In the genomic region with DNA sequence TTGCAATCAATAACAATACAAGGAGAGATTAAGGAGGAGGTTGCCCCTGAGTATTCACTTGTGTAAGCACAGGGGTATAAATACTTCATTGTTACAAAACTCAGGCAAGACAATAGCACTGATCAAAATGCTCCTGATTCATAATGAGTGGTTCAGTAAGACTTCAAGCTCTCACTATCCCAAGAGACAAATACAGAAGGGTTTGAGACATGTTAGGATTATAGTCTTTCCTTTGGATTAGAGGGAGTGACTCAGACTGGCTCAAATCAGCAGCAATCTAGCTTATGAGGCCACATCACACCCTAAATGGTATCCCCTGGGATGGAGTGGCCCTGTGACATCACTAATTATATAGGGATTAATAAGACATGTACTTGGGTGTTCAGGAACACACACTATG, we compare ENCODE assay signal across 28 cellular contexts.
DNase-seq lines count a peak whose midpoint lies in the region; ATAC-seq, FAIRE-seq and TF ChIP-seq lines count a peak whose summit lies in the region.
"Had no signal": no experiment of that assay in that cellular context is flagged by ENCODE, and none has a peak within 500 bp of the region (broad histone marks: within the 10 kb centered on the region; RNA-seq: fewer than 3 reads in every experiment).

No MANE protein-coding gene starts in this region.

- H3K9me3 Mint-ChIP-seq in Calu3 (ENCODE audit: low read depth, unreplicated experiment): no peaks in the 10 kb centered on the region
- H3K9me3 Mint-ChIP-seq: activated CD4-positive, alpha-beta T cell treated with anti-CD3 and anti-CD28 coated beads, Interleukin-2, amount 10 ng/mL, durations not matched to agents 24 days and 14 days; activated T-cell treated with anti-CD3 and anti-CD28 coated beads, Interleukin-2, amount 50 U/mL, for 24 hours; brain; CD4-positive, alpha-beta T cell; stimulated activated naive B cell treated with anti-CD40 and anti-IgM and Interleukin-4, amounts not matched to agents 10 μg/mL and 1 μg/mL and 100 μg/mL, for 72 hours had no signal

- BruUV-seq in A673 (replicated peaks; lab: Mats Ljungman, UMichigan) (no TSS peak), IMR-90 (replicated peaks; lab: Mats Ljungman, UMichigan) (no TSS peak), Calu3 (replicated peaks; lab: Mats Ljungman, UMichigan) (no TSS peak)

- H3K9me1 ChIP-seq in IMR-90 (ENCODE audit: insufficient read depth, low read length): no peaks in the 10 kb centered on the region

- H3K4ac ChIP-seq in IMR-90 (ENCODE audit: low read depth, low read length): no peak overlapping the region

- no peak overlapping the region for H3K18ac ChIP-seq in IMR-90 (ENCODE audit: low read depth, low read length)

- no peak overlapping the region for H2AK9ac ChIP-seq in IMR-90 (replicated peaks; ENCODE audit: low read depth, low read length, poor library complexity)

- DNase-seq in A673 (ENCODE audit: low spot score) (peak; percentile 45), IMR-90 (peak; percentile 8), bronchial epithelial cell (ENCODE audit: low read depth) (peak; percentile 20), foreskin keratinocyte (peak; percentile 9 to 38), Calu3 (no peak)
- no peak for DNase-seq in activated effector memory CD4-positive, alpha-beta T cell treated with anti-CD3 and anti-CD28 coated beads, Interleukin-2, amount 50 U/mL, for 16 hours
- DNase-seq: activated CD4-positive, alpha-beta T cell treated with anti-CD3 and anti-CD28 coated beads, Interleukin-2, amount 10 ng/mL, durations not matched to agents 24 days and 14 days; activated gamma-delta T cell treated with Interleukin-2 at 50 U/mL for 16 hours; activated T-cell treated with anti-CD3 and anti-CD28 coated beads, Interleukin-2, amount 50 U/mL, for 24 hours; AML-193; CD4-positive, alpha-beta T cell; gastrocnemius medialis; GDM1; KG1; NCI-H146; pancreas; right lobe of liver; SHP77; stimulated activated CD4-positive, alpha-beta T cell treated with anti-CD3 and anti-CD28 coated beads, Interleukin-4, amount 100 ng/mL, for 4 hours; stimulated activated naive B cell treated with anti-CD40 and anti-IgM and Interleukin-4, amounts not matched to agents 10 μg/mL and 1 μg/mL and 100 μg/mL, for 72 hours; testis; uterus had no signal

- in situ Hi-C loops in IMR-90 (cut with MboI; ENCODE audit: low sequenced_read_pairs): no loop called here

- H4K8ac ChIP-seq in IMR-90 (ENCODE audit: low read depth in 2 of 2, low read length in 2 of 2): no peak overlapping the region

- no peaks in the 10 kb centered on the region for H3K36me3 ChIP-seq in A673 (ENCODE audit: insufficient read depth, low read length, poor library complexity, severe bottlenecking)
- no peaks in the 10 kb centered on the region for H3K36me3 ChIP-seq in IMR-90 (ENCODE audit: control insufficient read depth, insufficient read depth, low read length)
- H3K36me3 ChIP-seq in bronchial epithelial cell (ENCODE audit: control insufficient read depth, insufficient read depth, low read length): no peaks in the 10 kb centered on the region
- H3K36me3 ChIP-seq: gastrocnemius medialis, HAP-1, pancreas, right lobe of liver, uterus had no signal

- H3K4me3 Mint-ChIP-seq in Calu3 (ENCODE audit: low read depth, unreplicated experiment): no peak overlapping the region
- H3K4me3 Mint-ChIP-seq: activated CD4-positive, alpha-beta T cell treated with anti-CD3 and anti-CD28 coated beads, Interleukin-2, amount 10 ng/mL, durations not matched to agents 24 days and 14 days; activated T-cell treated with anti-CD3 and anti-CD28 coated beads, Interleukin-2, amount 50 U/mL, for 24 hours; brain; CD4-positive, alpha-beta T cell; stimulated activated naive B cell treated with anti-CD40 and anti-IgM and Interleukin-4, amounts not matched to agents 10 μg/mL and 1 μg/mL and 100 μg/mL, for 72 hours had no signal

- H4K5ac ChIP-seq in IMR-90 (ENCODE audit: low read depth, low read length): no peak overlapping the region

- H2AK5ac ChIP-seq in IMR-90 (ENCODE audit: low read depth, low read length): no peak overlapping the region

- H3K14ac ChIP-seq in IMR-90 (replicated peaks; ENCODE audit: low read depth, low read length): no peak overlapping the region; the same call in 1 of the 2 replicates

- no peak overlapping the region for H2BK120ac ChIP-seq in IMR-90 (ENCODE audit: low read depth, low read length)

- intact Hi-C loops in A673 (cut with micrococcal nuclease; ENCODE audit: unreplicated experiment): no loop called here
- intact Hi-C loops in IMR-90 (cut with micrococcal nuclease): no loop called here
- intact Hi-C loops in Calu3 (cut with micrococcal nuclease; ENCODE audit: unreplicated experiment): no loop called here

- TF ChIP-seq CTCF in A673 (conservative IDR thresholded peaks at IDR 0.05; ENCODE audit: low read depth, low read length) (no peak), IMR-90 (conservative IDR thresholded peaks at IDR 0.05; ENCODE audit: low read depth, low read length) (no peak), bronchial epithelial cell (IDR thresholded peaks at IDR 0.05; ENCODE audit: insufficient read depth, low read length, severe bottlenecking) (no peak), foreskin keratinocyte (conservative IDR thresholded peaks at IDR 0.05) (no peak), Calu3 (IDR thresholded peaks at IDR 0.05; ENCODE audit: unreplicated experiment) (no peak)

- no peak overlapping the region for H3K4me3 ChIP-seq in A673 (ENCODE audit: low read depth, low read length, poor library complexity, severe bottlenecking)
- no peak overlapping the region for H3K4me3 ChIP-seq in IMR-90 (ENCODE audit: insufficient read depth, low read depth, low read length)
- no peak overlapping the region for H3K4me3 ChIP-seq in bronchial epithelial cell (ENCODE audit: low read depth, low read length)
- H3K4me3 ChIP-seq: gastrocnemius medialis, HAP-1, pancreas, right lobe of liver, testis, uterus had no signal

- no peaks in the 10 kb centered on the region for H3K36me3 Mint-ChIP-seq in Calu3 (ENCODE audit: insufficient read depth, unreplicated experiment)
- H3K36me3 Mint-ChIP-seq: brain; stimulated activated naive B cell treated with anti-CD40 and anti-IgM and Interleukin-4, amounts not matched to agents 10 μg/mL and 1 μg/mL and 100 μg/mL, for 72 hours had no signal

- no peak overlapping the region for H3K27ac Mint-ChIP-seq in Calu3 (ENCODE audit: unreplicated experiment)
- H3K27ac Mint-ChIP-seq: activated CD4-positive, alpha-beta T cell treated with anti-CD3 and anti-CD28 coated beads, Interleukin-2, amount 10 ng/mL, durations not matched to agents 24 days and 14 days; activated T-cell treated with anti-CD3 and anti-CD28 coated beads, Interleukin-2, amount 50 U/mL, for 24 hours; brain; CD4-positive, alpha-beta T cell; stimulated activated naive B cell treated with anti-CD40 and anti-IgM and Interleukin-4, amounts not matched to agents 10 μg/mL and 1 μg/mL and 100 μg/mL, for 72 hours had no signal

- no peaks in the 10 kb centered on the region for H3K4me1 ChIP-seq in A673 (ENCODE audit: insufficient read depth, low read length, poor library complexity, severe bottlenecking)
- no peaks in the 10 kb centered on the region for H3K4me1 ChIP-seq in IMR-90 (ENCODE audit: control insufficient read depth, insufficient read depth, low read length)
- no peaks in the 10 kb centered on the region for H3K4me1 ChIP-seq in foreskin keratinocyte
- H3K4me1 ChIP-seq: gastrocnemius medialis, HAP-1, pancreas, right lobe of liver, testis, uterus had no signal

- H2AFZ ChIP-seq in IMR-90 (replicated peaks; ENCODE audit: low read length, poor library complexity): no peak overlapping the region

- no peak for ATAC-seq in IMR-90 (ENCODE audit: low read depth)
- ATAC-seq in foreskin keratinocyte: peak; percentile 46
- no peak for ATAC-seq in GM19328 (IDR thresholded peaks at IDR 0.05; ENCODE audit: unreplicated experiment)
- no peak for ATAC-seq in HG02798 (IDR thresholded peaks at IDR 0.05; ENCODE audit: poor library complexity, unreplicated experiment)
- ATAC-seq: gastrocnemius medialis; pancreas; right lobe of liver; stimulated activated naive B cell treated with anti-CD40 and anti-IgM and Interleukin-4, amounts not matched to agents 10 μg/mL and 1 μg/mL and 100 μg/mL, for 72 hours had no signal

- H3K56ac ChIP-seq in IMR-90 (ENCODE audit: extremely low read depth, insufficient read depth, low read length): no peak overlapping the region

- H3K27me3 ChIP-seq in A673 (replicated peaks; ENCODE audit: insufficient read depth, low read depth, low read length, poor library complexity) (no peaks in the 10 kb centered on the region), IMR-90 (ENCODE audit: control insufficient read depth, insufficient read depth, low read length) (no peaks in the 10 kb centered on the region), bronchial epithelial cell (ENCODE audit: control insufficient read depth, insufficient read depth, low read length) (no peaks in the 10 kb centered on the region), foreskin keratinocyte (no peaks in the 10 kb centered on the region)
- H3K27me3 ChIP-seq: gastrocnemius medialis, pancreas, right lobe of liver, testis, uterus had no signal

- H4K20me1 ChIP-seq in IMR-90 (ENCODE audit: insufficient read depth, low read length): no peaks in the 10 kb centered on the region

- POLR2A ChIA-PET in A673 (lab: Charles Lee; ENCODE audit: low non-redundant PET) (no interaction called here), IMR-90 (lab: Charles Lee; ENCODE audit: unreplicated experiment) (no interaction called here)

- CTCF ChIA-PET in A673 (lab: Charles Lee) (no interaction called here), IMR-90 (lab: Yijun Ruan, JAX) (no interaction called here), Calu3 (lab: Charles Lee) (no interaction called here)

- no peak for FAIRE-seq in bronchial epithelial cell (lab: Jason Lieb, UNC)
- FAIRE-seq: A204.1, pancreas had no signal

- no peak overlapping the region for H2BK20ac ChIP-seq in IMR-90 (ENCODE audit: low read depth, low read length)

- TF ChIP-seq RAD21 in IMR-90 (IDR thresholded peaks at IDR 0.05; ENCODE audit: low read length): no peak

- H3K4me1 Mint-ChIP-seq in Calu3 (ENCODE audit: low read depth, unreplicated experiment): no peaks in the 10 kb centered on the region
- H3K4me1 Mint-ChIP-seq: activated CD4-positive, alpha-beta T cell treated with anti-CD3 and anti-CD28 coated beads, Interleukin-2, amount 10 ng/mL, durations not matched to agents 24 days and 14 days; brain; stimulated activated naive B cell treated with anti-CD40 and anti-IgM and Interleukin-4, amounts not matched to agents 10 μg/mL and 1 μg/mL and 100 μg/mL, for 72 hours had no signal

- no peak overlapping the region for H2BK15ac ChIP-seq in IMR-90 (ENCODE audit: low read depth, low read length)

- no peak for TF ChIP-seq POLR2A in IMR-90 (IDR thresholded peaks at IDR 0.05; ENCODE audit: low read depth, low read length)

- no peaks in the 10 kb centered on the region for H3K79me1 ChIP-seq in IMR-90 (ENCODE audit: low read depth in 1 of 2, low read length in 2 of 2)

- H3K27ac ChIP-seq in A673 (ENCODE audit: low read depth, low read length, poor library complexity, severe bottlenecking): no peak overlapping the region
- no peak overlapping the region for H3K27ac ChIP-seq in IMR-90 (ENCODE audit: insufficient read depth, low read length)
- H3K27ac ChIP-seq in foreskin keratinocyte: no peak overlapping the region
- H3K27ac ChIP-seq: gastrocnemius medialis, pancreas, right lobe of liver, testis, uterus, VCaP had no signal

- H3K4me2 ChIP-seq in IMR-90 (ENCODE audit: low read depth, low read length): no peak overlapping the region

- H2BK5ac ChIP-seq in IMR-90 (ENCODE audit: low read depth, low read length, poor library complexity, severe bottlenecking): no peak overlapping the region

- no peak overlapping the region for H3K9ac ChIP-seq in IMR-90 (ENCODE audit: low read depth, low read length)

- H3K9me3 ChIP-seq in A673 (ENCODE audit: low read depth, low read length, poor library complexity, severe bottlenecking) (no peaks in the 10 kb centered on the region), IMR-90 (ENCODE audit: control insufficient read depth, insufficient read depth, low read length) (no peaks in the 10 kb centered on the region)
- H3K9me3 ChIP-seq: gastrocnemius medialis, HAP-1, pancreas, right lobe of liver, testis, uterus had no signal

- dilution Hi-C loops in IMR-90 (cut with HindIII; ENCODE audit: low sequenced_read_pairs, unreplicated experiment): no loop called here

- no peak overlapping the region for H4K91ac ChIP-seq in IMR-90 (ENCODE audit: insufficient read depth, low read depth, low read length)

- H3K27me3 Mint-ChIP-seq in Calu3 (ENCODE audit: unreplicated experiment): no peaks in the 10 kb centered on the region
- H3K27me3 Mint-ChIP-seq: activated CD4-positive, alpha-beta T cell treated with anti-CD3 and anti-CD28 coated beads, Interleukin-2, amount 10 ng/mL, durations not matched to agents 24 days and 14 days; activated T-cell treated with anti-CD3 and anti-CD28 coated beads, Interleukin-2, amount 50 U/mL, for 24 hours; brain; CD4-positive, alpha-beta T cell; stimulated activated naive B cell treated with anti-CD40 and anti-IgM and Interleukin-4, amounts not matched to agents 10 μg/mL and 1 μg/mL and 100 μg/mL, for 72 hours had no signal

- no peak overlapping the region for H3K23ac ChIP-seq in IMR-90 (ENCODE audit: low read depth, low read length)

Comparison
In these comparisons a context has a peak if more than half of its experiments do, and no peak if none do; other contexts are left out.
1. DNase-seq: peak in A673 (single experiment), IMR-90 (single experiment), bronchial epithelial cell (single experiment) and foreskin keratinocyte (2 of 2); none in Calu3 (single experiment) and activated effector memory CD4-positive, alpha-beta T cell treated with anti-CD3 and anti-CD28 coated beads, Interleukin-2, amount 50 U/mL, for 16 hours (single experiment).